Comparison of ENCODE assay signal across 15 cellular contexts in genomic region chr6:170497845-170498281, GRCh38. TPM values are rescaled to one million over a fixed set of nuclear protein-coding genes. Genes with fewer than 3 reads are reported as not detected.
DNase-seq lines count a peak whose midpoint lies in the region; ATAC-seq and TF ChIP-seq lines count a peak whose summit lies in the region.
"Had no signal": no experiment of that assay in that cellular context is flagged by ENCODE, and none has a peak within 500 bp of the region (broad histone marks: within the 10 kb centered on the region; RNA-seq: fewer than 3 reads in every experiment).

No MANE protein-coding gene starts in this region.

- intact Hi-C loops in mucosa of descending colon (cut with DNase I, micrococcal nuclease), result no loop called here

- H3K4me3 ChIP-seq in MG63 (no peak overlapping the region), NT2/D1 (ENCODE audit: insufficient read length, low read depth) (no peak overlapping the region), mucosa of descending colon (no peak overlapping the region)
- H3K4me3 ChIP-seq: right atrium auricular region had no signal

- no peaks in the 10 kb centered on the region for H3K9me3 ChIP-seq in MG63
- H3K9me3 ChIP-seq in NT2/D1 (ENCODE audit: insufficient read depth, low read length), result peaks cover 5% of the 10 kb centered on the region; the same call in 1 of the 2 replicates
- H3K9me3 ChIP-seq in mucosa of descending colon, result peaks cover 3% of the 10 kb centered on the region
- H3K9me3 ChIP-seq: right atrium auricular region had no signal

- TF ChIP-seq CTCF in mucosa of descending colon (IDR thresholded peaks at IDR 0.05), result no peak

- H3K27me3 ChIP-seq in MG63, result 0 out of 2 replicates have a peak, but pooled peaks cover 4% of the 10 kb centered on the region
- peaks cover 17% of the 10 kb centered on the region for H3K27me3 ChIP-seq in NT2/D1 (ENCODE audit: insufficient read depth, insufficient read length)
- H3K27me3 ChIP-seq: right atrium auricular region had no signal

- H3K4me1 ChIP-seq in NT2/D1 (ENCODE audit: insufficient read depth, insufficient read length), result no peaks in the 10 kb centered on the region
- no peaks in the 10 kb centered on the region for H3K4me1 ChIP-seq in mucosa of descending colon (ENCODE audit: low read depth)
- H3K4me1 ChIP-seq: right atrium auricular region had no signal

- H3K9ac ChIP-seq in NT2/D1 (ENCODE audit: insufficient read length, low read depth), result no peak overlapping the region

- DNase-seq in DMS153 (lab: John Stamatoyannopoulos, UW) (peak; percentile 59), MG63 (peak; percentile 34), NT2/D1 (ENCODE audit: low read depth, low spot score) (peak; percentile 87), iPS-NIHi7 (ENCODE audit: extremely low spot score) (peak; percentile 76), cerebellar nuclear complex (lab: John Stamatoyannopoulos, UW) (no peak), mucosa of descending colon (no peak)
- no peak for DNase-seq in activated naive CD4-positive, alpha-beta T cell treated with Interleukin-2 at 50 U/mL for 16 hours
- DNase-seq: activated CD4-positive, CD25-positive, alpha-beta regulatory T cell treated with anti-CD3 and anti-CD28 coated beads, Interleukin-2, amount 50 U/mL, for 72 hours; activated T-cell treated with anti-CD3 and anti-CD28 coated beads, Interleukin-2, amount 50 U/mL, for 1 hour; amniotic stem cell; DMS79; effector CD8-positive, alpha-beta T cell; stimulated activated naive CD8-positive, alpha-beta T cell treated with anti-CD3 and anti-CD28 coated beads, Interleukin-15, Interleukin-2, amounts not matched to agents 100 U/mL and 50 U/mL, for 24 hours had no signal

- H3K36me3 ChIP-seq in MG63 (no peaks in the 10 kb centered on the region), NT2/D1 (ENCODE audit: insufficient read depth, insufficient read length, low read length) (no peaks in the 10 kb centered on the region), mucosa of descending colon (ENCODE audit: low read depth) (no peaks in the 10 kb centered on the region)
- H3K36me3 ChIP-seq: right atrium auricular region had no signal

- ATAC-seq in mucosa of descending colon (no peak), HG03457 (IDR thresholded peaks at IDR 0.05; ENCODE audit: unreplicated experiment) (no peak)
- ATAC-seq: stimulated activated naive CD8-positive, alpha-beta T cell treated with anti-CD3 and anti-CD28 coated beads, Interleukin-15, Interleukin-2, amounts not matched to agents 100 U/mL and 50 U/mL, for 24 hours had no signal

RNA-seq across cellular contexts. Expression of gene PSMB1, which starts 55.2 kb away (rescaled TPM):
- total RNA-seq in MG63 (2014; rRNA removed; shearing (Covaris generic); ENCODE audit: low replicate concordance), result 959 and 1,335 TPM in 2 replicates
- 100 to 1,000 TPM; 107 to 150 (median 124) TPM for total RNA-seq in mucosa of descending colon

RNA-seq across cellular contexts. Expression of gene TBP, which starts 56.3 kb away (rescaled TPM):
- 18.3 and 25.6 TPM in 2 replicates for total RNA-seq in MG63 (2014; rRNA removed; shearing (Covaris generic); ENCODE audit: low replicate concordance)
- 10 to 100 TPM; 12.9 to 15.1 (median 13.4) TPM for total RNA-seq in mucosa of descending colon

Comparison
In these comparisons a context has a peak if more than half of its experiments do, and no peak if none do; other contexts are left out.
1. DNase-seq: peak in DMS153 (single experiment), MG63 (single experiment), NT2/D1 (single experiment) and iPS-NIHi7 (single experiment); none in activated naive CD4-positive, alpha-beta T cell treated with Interleukin-2 at 50 U/mL for 16 hours (single experiment), cerebellar nuclear complex (0 of 2) and mucosa of descending colon (0 of 3).